1 cellular context compared by ENCODE assay signal in the genomic region with DNA sequence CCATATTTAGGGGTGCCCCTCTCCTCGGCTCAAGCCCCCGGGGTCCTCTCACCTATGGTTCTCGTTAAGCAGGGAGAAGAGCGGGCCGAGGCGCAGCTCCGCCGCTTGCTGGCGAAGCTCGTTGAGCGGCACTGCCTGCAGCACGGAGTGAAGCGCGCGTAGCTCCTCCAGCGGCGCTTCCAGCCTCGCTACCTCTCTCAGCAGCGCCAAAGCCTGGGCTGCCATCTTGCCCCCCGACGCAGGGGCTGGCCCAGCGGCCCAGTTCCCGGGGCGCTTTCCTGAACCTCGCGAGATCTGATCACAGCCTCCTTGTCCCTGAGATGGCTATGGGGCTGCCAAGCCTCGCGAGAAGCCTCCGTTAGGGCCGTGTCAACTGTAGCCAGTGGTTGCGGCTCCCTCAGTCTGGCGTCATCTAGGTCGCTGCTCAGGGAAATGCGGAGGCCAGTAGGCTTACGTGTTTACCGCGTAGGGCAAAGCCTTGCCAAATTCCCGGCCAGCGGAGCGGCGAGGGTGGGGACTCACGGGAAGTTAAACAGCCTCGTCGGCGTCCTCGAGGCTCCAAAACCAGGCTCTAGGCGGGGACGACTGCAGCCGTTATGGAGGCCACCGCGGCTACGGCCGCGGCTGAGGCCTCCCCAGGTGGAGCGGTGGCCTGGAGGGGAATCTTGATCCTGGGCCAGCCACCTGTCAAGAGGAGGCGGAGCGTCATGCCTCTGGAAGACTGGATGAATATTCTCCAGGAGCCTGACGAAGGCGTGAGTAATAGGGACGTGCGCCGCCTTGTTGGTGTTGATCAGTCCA.
A peak's percentile ranks its signal among the peaks of the same experiment; 100 is the strongest.
TF ChIP-seq lines count a peak whose summit lies in the region.

A gene (minus strand): TSS at position 238 of the 801 bp plus-strand sequence. CDS start 13 bp downstream, at position 225.

TF ChIP-seq in K562, 482 proteins besides CTCF, POLR2A, EP300 and RAD21 (continued from another document and continues in another):
- TF ChIP-seq, protein P1, sequence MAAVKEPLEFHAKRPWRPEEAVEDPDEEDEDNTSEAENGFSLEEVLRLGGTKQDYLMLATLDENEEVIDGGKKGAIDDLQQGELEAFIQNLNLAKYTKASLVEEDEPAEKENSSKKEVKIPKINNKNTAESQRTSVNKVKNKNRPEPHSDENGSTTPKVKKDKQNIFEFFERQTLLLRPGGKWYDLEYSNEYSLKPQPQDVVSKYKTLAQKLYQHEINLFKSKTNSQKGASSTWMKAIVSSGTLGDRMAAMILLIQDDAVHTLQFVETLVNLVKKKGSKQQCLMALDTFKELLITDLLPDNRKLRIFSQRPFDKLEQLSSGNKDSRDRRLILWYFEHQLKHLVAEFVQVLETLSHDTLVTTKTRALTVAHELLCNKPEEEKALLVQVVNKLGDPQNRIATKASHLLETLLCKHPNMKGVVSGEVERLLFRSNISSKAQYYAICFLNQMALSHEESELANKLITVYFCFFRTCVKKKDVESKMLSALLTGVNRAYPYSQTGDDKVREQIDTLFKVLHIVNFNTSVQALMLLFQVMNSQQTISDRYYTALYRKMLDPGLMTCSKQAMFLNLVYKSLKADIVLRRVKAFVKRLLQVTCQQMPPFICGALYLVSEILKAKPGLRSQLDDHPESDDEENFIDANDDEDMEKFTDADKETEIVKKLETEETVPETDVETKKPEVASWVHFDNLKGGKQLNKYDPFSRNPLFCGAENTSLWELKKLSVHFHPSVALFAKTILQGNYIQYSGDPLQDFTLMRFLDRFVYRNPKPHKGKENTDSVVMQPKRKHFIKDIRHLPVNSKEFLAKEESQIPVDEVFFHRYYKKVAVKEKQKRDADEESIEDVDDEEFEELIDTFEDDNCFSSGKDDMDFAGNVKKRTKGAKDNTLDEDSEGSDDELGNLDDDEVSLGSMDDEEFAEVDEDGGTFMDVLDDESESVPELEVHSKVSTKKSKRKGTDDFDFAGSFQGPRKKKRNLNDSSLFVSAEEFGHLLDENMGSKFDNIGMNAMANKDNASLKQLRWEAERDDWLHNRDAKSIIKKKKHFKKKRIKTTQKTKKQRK (IDR thresholded peaks at IDR 0.05; ENCODE audit: borderline replicate concordance, low read depth, low read length), result no peak
- TF ChIP-seq JUN (IDR thresholded peaks at IDR 0.05; ENCODE audit: borderline replicate concordance, low read depth, low read length) (peak; percentile 56; the same call in 1 of the 2 replicates), JUN (CRISPR knock-in tag; IDR thresholded peaks at IDR 0.05; ENCODE audit: borderline replicate concordance) (no peak), RBM34 (IDR thresholded peaks at IDR 0.05; ENCODE audit: borderline replicate concordance, insufficient read depth, low read length) (no peak), BRD9 (IDR thresholded peaks at IDR 0.05; ENCODE audit: low read depth, partially characterized antibody) (no peak), ZNF232 (CRISPR knock-in tag; IDR thresholded peaks at IDR 0.05) (no peak), PHF8 (IDR thresholded peaks at IDR 0.05; ENCODE audit: borderline replicate concordance, low read length) (peak; percentile 100), HNRNPUL1 (IDR thresholded peaks at IDR 0.05; ENCODE audit: low read length) (no peak), MTA2 (IDR thresholded peaks at IDR 0.05; ENCODE audit: low read depth) (no peak), TAF1 (IDR thresholded peaks at IDR 0.05; ENCODE audit: control insufficient read depth, extremely low read depth, insufficient read depth, low read length, severe bottlenecking) (no peak)
- TF ChIP-seq, protein P2, sequence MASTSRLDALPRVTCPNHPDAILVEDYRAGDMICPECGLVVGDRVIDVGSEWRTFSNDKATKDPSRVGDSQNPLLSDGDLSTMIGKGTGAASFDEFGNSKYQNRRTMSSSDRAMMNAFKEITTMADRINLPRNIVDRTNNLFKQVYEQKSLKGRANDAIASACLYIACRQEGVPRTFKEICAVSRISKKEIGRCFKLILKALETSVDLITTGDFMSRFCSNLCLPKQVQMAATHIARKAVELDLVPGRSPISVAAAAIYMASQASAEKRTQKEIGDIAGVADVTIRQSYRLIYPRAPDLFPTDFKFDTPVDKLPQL (IDR thresholded peaks at IDR 0.05; ENCODE audit: extremely low read depth, insufficient read length), result no peak
- TF ChIP-seq, protein P3, sequence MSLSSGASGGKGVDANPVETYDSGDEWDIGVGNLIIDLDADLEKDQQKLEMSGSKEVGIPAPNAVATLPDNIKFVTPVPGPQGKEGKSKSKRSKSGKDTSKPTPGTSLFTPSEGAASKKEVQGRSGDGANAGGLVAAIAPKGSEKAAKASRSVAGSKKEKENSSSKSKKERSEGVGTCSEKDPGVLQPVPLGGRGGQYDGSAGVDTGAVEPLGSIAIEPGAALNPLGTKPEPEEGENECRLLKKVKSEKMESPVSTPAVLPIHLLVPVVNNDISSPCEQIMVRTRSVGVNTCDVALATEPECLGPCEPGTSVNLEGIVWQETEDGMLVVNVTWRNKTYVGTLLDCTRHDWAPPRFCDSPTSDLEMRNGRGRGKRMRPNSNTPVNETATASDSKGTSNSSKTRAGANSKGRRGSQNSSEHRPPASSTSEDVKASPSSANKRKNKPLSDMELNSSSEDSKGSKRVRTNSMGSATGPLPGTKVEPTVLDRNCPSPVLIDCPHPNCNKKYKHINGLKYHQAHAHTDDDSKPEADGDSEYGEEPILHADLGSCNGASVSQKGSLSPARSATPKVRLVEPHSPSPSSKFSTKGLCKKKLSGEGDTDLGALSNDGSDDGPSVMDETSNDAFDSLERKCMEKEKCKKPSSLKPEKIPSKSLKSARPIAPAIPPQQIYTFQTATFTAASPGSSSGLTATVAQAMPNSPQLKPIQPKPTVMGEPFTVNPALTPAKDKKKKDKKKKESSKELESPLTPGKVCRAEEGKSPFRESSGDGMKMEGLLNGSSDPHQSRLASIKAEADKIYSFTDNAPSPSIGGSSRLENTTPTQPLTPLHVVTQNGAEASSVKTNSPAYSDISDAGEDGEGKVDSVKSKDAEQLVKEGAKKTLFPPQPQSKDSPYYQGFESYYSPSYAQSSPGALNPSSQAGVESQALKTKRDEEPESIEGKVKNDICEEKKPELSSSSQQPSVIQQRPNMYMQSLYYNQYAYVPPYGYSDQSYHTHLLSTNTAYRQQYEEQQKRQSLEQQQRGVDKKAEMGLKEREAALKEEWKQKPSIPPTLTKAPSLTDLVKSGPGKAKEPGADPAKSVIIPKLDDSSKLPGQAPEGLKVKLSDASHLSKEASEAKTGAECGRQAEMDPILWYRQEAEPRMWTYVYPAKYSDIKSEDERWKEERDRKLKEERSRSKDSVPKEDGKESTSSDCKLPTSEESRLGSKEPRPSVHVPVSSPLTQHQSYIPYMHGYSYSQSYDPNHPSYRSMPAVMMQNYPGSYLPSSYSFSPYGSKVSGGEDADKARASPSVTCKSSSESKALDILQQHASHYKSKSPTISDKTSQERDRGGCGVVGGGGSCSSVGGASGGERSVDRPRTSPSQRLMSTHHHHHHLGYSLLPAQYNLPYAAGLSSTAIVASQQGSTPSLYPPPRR (CRISPR knock-in tag; IDR thresholded peaks at IDR 0.05; ENCODE audit: borderline replicate concordance), result no peak
- TF ChIP-seq, protein P4, sequence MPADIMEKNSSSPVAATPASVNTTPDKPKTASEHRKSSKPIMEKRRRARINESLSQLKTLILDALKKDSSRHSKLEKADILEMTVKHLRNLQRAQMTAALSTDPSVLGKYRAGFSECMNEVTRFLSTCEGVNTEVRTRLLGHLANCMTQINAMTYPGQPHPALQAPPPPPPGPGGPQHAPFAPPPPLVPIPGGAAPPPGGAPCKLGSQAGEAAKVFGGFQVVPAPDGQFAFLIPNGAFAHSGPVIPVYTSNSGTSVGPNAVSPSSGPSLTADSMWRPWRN (IDR thresholded peaks at IDR 0.05; ENCODE audit: low read depth), result no peak
- TF ChIP-seq, protein P5, sequence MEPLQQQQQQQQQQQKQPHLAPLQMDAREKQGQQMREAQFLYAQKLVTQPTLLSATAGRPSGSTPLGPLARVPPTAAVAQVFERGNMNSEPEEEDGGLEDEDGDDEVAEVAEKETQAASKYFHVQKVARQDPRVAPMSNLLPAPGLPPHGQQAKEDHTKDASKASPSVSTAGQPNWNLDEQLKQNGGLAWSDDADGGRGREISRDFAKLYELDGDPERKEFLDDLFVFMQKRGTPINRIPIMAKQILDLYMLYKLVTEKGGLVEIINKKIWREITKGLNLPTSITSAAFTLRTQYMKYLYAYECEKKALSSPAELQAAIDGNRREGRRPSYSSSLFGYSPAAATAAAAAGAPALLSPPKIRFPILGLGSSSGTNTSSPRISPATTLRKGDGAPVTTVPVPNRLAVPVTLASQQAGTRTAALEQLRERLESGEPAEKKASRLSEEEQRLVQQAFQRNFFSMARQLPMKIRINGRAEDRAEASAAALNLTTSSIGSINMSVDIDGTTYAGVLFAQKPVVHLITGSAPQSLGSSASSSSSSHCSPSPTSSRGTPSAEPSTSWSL (CRISPR knock-in tag; IDR thresholded peaks at IDR 0.05; ENCODE audit: borderline replicate concordance), result no peak
- TF ChIP-seq, protein P6, sequence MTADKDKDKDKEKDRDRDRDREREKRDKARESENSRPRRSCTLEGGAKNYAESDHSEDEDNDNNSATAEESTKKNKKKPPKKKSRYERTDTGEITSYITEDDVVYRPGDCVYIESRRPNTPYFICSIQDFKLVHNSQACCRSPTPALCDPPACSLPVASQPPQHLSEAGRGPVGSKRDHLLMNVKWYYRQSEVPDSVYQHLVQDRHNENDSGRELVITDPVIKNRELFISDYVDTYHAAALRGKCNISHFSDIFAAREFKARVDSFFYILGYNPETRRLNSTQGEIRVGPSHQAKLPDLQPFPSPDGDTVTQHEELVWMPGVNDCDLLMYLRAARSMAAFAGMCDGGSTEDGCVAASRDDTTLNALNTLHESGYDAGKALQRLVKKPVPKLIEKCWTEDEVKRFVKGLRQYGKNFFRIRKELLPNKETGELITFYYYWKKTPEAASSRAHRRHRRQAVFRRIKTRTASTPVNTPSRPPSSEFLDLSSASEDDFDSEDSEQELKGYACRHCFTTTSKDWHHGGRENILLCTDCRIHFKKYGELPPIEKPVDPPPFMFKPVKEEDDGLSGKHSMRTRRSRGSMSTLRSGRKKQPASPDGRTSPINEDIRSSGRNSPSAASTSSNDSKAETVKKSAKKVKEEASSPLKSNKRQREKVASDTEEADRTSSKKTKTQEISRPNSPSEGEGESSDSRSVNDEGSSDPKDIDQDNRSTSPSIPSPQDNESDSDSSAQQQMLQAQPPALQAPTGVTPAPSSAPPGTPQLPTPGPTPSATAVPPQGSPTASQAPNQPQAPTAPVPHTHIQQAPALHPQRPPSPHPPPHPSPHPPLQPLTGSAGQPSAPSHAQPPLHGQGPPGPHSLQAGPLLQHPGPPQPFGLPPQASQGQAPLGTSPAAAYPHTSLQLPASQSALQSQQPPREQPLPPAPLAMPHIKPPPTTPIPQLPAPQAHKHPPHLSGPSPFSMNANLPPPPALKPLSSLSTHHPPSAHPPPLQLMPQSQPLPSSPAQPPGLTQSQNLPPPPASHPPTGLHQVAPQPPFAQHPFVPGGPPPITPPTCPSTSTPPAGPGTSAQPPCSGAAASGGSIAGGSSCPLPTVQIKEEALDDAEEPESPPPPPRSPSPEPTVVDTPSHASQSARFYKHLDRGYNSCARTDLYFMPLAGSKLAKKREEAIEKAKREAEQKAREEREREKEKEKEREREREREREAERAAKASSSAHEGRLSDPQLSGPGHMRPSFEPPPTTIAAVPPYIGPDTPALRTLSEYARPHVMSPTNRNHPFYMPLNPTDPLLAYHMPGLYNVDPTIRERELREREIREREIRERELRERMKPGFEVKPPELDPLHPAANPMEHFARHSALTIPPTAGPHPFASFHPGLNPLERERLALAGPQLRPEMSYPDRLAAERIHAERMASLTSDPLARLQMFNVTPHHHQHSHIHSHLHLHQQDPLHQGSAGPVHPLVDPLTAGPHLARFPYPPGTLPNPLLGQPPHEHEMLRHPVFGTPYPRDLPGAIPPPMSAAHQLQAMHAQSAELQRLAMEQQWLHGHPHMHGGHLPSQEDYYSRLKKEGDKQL (CRISPR knock-in tag; IDR thresholded peaks at IDR 0.05; ENCODE audit: borderline replicate concordance), result no peak
